Comparison of ENCODE assay signal across 9 cellular contexts in genomic region chr6:37323568-37323967, GRCh38. TPM values are rescaled to one million over a fixed set of nuclear protein-coding genes. Genes with fewer than 3 reads are reported as not detected.
DNase-seq lines count a peak whose midpoint lies in the region; ATAC-seq and TF ChIP-seq lines count a peak whose summit lies in the region.
"Had no signal": no experiment of that assay in that cellular context is flagged by ENCODE, and none has a peak within 500 bp of the region (broad histone marks: within the 10 kb centered on the region; RNA-seq: fewer than 3 reads in every experiment).

No MANE protein-coding gene starts in this region.

- peak overlapping the region; percentile 16 for H3K27ac ChIP-seq in RWPE2 (ENCODE audit: poor library complexity, severe bottlenecking)

- H3K9me3 ChIP-seq in RWPE2 (ENCODE audit: severe bottlenecking): no peaks in the 10 kb centered on the region

- DNase-seq in left ventricle myocardium superior (no peak), Right ventricle myocardium superior (no peak), RWPE2 (ENCODE audit: low spot score) (no peak), fibroblast of mammary gland (ENCODE audit: low read depth) (peak; percentile 52), SKM-1 treated with dmso at 0.1 percent for 144 hours (lab: John Stamatoyannopoulos, UW; ENCODE audit: unreplicated experiment) (no peak), SHP77 treated with DMSO at 0.1 percent for 48 hours (lab: John Stamatoyannopoulos, UW) (no peak), NCI-H82 treated with DMSO at 0.1 percent for 48 hours (lab: John Stamatoyannopoulos, UW; ENCODE audit: unreplicated experiment) (no peak)
- DNase-seq: H9 had no signal

- peaks cover 6% of the 10 kb centered on the region for H3K4me1 ChIP-seq in RWPE2 (ENCODE audit: insufficient read depth, poor library complexity, severe bottlenecking)

- H3K27me3 ChIP-seq in RWPE2 (ENCODE audit: insufficient read depth, poor library complexity, severe bottlenecking): no peaks in the 10 kb centered on the region

- TF ChIP-seq CTCF in RWPE2 (IDR thresholded peaks at IDR 0.05; ENCODE audit: poor library complexity, severe bottlenecking) (no peak), fibroblast of mammary gland (conservative IDR thresholded peaks at IDR 0.05; ENCODE audit: control insufficient read depth, insufficient read depth, low read depth, low read length) (no peak)

- peak; percentile 17 for ATAC-seq in left ventricle myocardium superior
- ATAC-seq in Right ventricle myocardium superior (ENCODE audit: poor library complexity): no peak
- no peak for ATAC-seq in RWPE2 (ENCODE audit: low read depth)
- no peak for ATAC-seq in GM18858 (IDR thresholded peaks at IDR 0.05; ENCODE audit: unreplicated experiment)

- H3K4me3 ChIP-seq in RWPE2 (ENCODE audit: severe bottlenecking) (no peak overlapping the region), fibroblast of mammary gland (ENCODE audit: control insufficient read depth, low read depth, low read length) (no peak overlapping the region)

- peaks cover 15% of the 10 kb centered on the region for H3K36me3 ChIP-seq in RWPE2 (ENCODE audit: low read depth)

- intact Hi-C loops in left ventricle myocardium superior (cut with micrococcal nuclease): loop anchor here (10.0 kb wide), 1 partner anchor 371 kb away; the partner anchor contains the start of gene MDGA1
- intact Hi-C loops in Right ventricle myocardium superior (cut with DNase I): loop anchor here (10.0 kb wide), 1 partner anchor 371 kb away; the partner anchor contains the start of gene MDGA1

RNA-seq across cellular contexts. Expression of gene RNF8, which starts 30.2 kb away (rescaled TPM):
- 15.7 TPM for total RNA-seq in left ventricle myocardium superior
- total RNA-seq in Right ventricle myocardium superior: 14.9 TPM
